In the genomic region with DNA sequence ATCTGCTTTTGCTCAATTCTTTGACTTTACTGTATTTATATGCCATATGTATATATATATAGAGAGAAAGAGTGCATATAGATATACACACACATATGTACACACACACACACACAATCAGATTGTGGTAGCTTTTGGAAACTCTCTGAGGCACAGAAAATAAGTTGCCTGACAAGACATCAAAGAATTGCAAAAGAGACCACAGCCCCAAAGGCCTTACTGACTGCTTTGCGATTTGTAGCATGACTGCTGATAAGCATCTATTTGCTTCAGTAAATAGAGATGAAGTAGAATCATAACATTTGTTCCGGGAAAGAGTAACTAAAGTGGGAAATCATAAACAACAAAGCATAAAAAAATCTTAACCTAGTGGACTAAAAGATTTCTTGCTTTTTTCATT, we compare ENCODE assay signal across 11 cellular contexts. TPM values are rescaled to one million over a fixed set of nuclear protein-coding genes. Genes with fewer than 3 reads are reported as not detected.
DNase-seq lines count a peak whose midpoint lies in the region; ATAC-seq, FAIRE-seq and TF ChIP-seq lines count a peak whose summit lies in the region.
"Had no signal": no experiment of that assay in that cellular context is flagged by ENCODE, and none has a peak within 500 bp of the region (broad histone marks: within the 10 kb centered on the region; RNA-seq: fewer than 3 reads in every experiment).

No MANE protein-coding gene starts in this region.

- H3K9me2 ChIP-seq in OCI-LY7 (ENCODE audit: insufficient read depth, low read length): no peaks in the 10 kb centered on the region

- FAIRE-seq in GM19239 (lab: Jason Lieb, UNC): peak; percentile 80

- no peaks in the 10 kb centered on the region for H4K20me1 ChIP-seq in OCI-LY7 (ENCODE audit: insufficient read depth, low read length)

- peaks cover 8% of the 10 kb centered on the region; the same call in 1 of the 2 replicates for H3K9me3 ChIP-seq in OCI-LY7 (ENCODE audit: low read length)
- H3K9me3 ChIP-seq: SJSA1 had no signal

- BruUV-seq in OCI-LY7 (replicated peaks; lab: Mats Ljungman, UMichigan): no TSS peak

- POLR2A ChIA-PET in OCI-LY7 (lab: Charles Lee): interaction anchor here (0.5 to 7.0 kb wide), 13 partner anchors 10 to 1086 kb away, joined by 3 to 154 read pairs (median 7); a partner anchor contains a TSS

- H3K4me3 ChIP-seq in OCI-LY7 (ENCODE audit: low read depth, low read length, poor library complexity, severe bottlenecking): peak overlapping the region; percentile 65
- H3K4me3 ChIP-seq: SJSA1 had no signal

- H3K4me2 ChIP-seq in OCI-LY7 (ENCODE audit: low read length): peak overlapping the region; percentile 84

- no peaks in the 10 kb centered on the region for H3K27me3 Mint-ChIP-seq in central memory CD8-positive, alpha-beta T cell

- H3K4me3 Mint-ChIP-seq in central memory CD8-positive, alpha-beta T cell: peak overlapping the region; percentile 74

- DNase-seq in GM19239 (ENCODE audit: insufficient read length, low spot score): no peak
- no peak for DNase-seq in OCI-LY7 (ENCODE audit: low spot score)
- no peak for DNase-seq in central memory CD8-positive, alpha-beta T cell (ENCODE audit: low spot score in 2 of 2)
- DNase-seq in stimulated activated naive CD8-positive, alpha-beta T cell treated with anti-CD3 and anti-CD28 coated beads, Interleukin-15, Interleukin-2, amounts not matched to agents 100 U/mL and 50 U/mL, for 24 hours: no peak
- DNase-seq in NCI-H524 treated with DMSO at 0.1 percent for 48 hours (lab: John Stamatoyannopoulos, UW): no peak
- no peak for DNase-seq in RPMI8226
- DNase-seq: DMS153, NCI-H345 had no signal

- peak overlapping the region; percentile 97 for H3K27ac Mint-ChIP-seq in central memory CD8-positive, alpha-beta T cell (ENCODE audit: low read depth)

- H3K4me1 Mint-ChIP-seq in central memory CD8-positive, alpha-beta T cell: peaks cover 47% of the 10 kb centered on the region

- peaks cover 85% of the 10 kb centered on the region for H3K4me1 ChIP-seq in OCI-LY7 (ENCODE audit: insufficient read depth, low read length, poor library complexity, severe bottlenecking)

- CTCF ChIA-PET in OCI-LY7 (lab: Charles Lee; ENCODE audit: unreplicated experiment): interaction anchor here (1.3 kb wide), 1 partner anchor 9 kb away, joined by 9 read pairs; a partner anchor contains a TSS

- H2AFZ ChIP-seq in OCI-LY7 (ENCODE audit: low read length): no peak overlapping the region

- peaks cover 12% of the 10 kb centered on the region for H3K36me3 Mint-ChIP-seq in central memory CD8-positive, alpha-beta T cell (ENCODE audit: insufficient read depth)

- intact Hi-C loops in OCI-LY7 (cut with micrococcal nuclease; ENCODE audit: unreplicated experiment): loop anchor here (1.0 kb wide), 1 partner anchor 33 kb away; no protein-coding TSS in a partner anchor

- TF ChIP-seq CTCF in OCI-LY7 (conservative IDR thresholded peaks at IDR 0.05; ENCODE audit: low read length): no peak

- peaks cover 80% of the 10 kb centered on the region for H3K79me2 ChIP-seq in OCI-LY7 (ENCODE audit: insufficient read depth, low read depth, low read length)

- peak overlapping the region; percentile 96 for H3K27ac ChIP-seq in OCI-LY7 (ENCODE audit: low read depth, low read length, poor library complexity, severe bottlenecking)
- H3K27ac ChIP-seq: epithelial cell of prostate, SJSA1 had no signal

- peaks cover 19% of the 10 kb centered on the region for H3K36me3 ChIP-seq in OCI-LY7 (ENCODE audit: insufficient read depth, low read length)
- H3K36me3 ChIP-seq: SJSA1 had no signal

- ATAC-seq in central memory CD8-positive, alpha-beta T cell (replicated peaks; ENCODE audit: extremely low read depth, poor library complexity, severe bottlenecking): no peak
- ATAC-seq in stimulated activated naive CD8-positive, alpha-beta T cell treated with anti-CD3 and anti-CD28 coated beads, Interleukin-15, Interleukin-2, amounts not matched to agents 100 U/mL and 50 U/mL, for 24 hours: peak; percentile 21
- no peak for ATAC-seq in HG02642 (IDR thresholded peaks at IDR 0.05; ENCODE audit: poor library complexity, unreplicated experiment)

- no peaks in the 10 kb centered on the region for H3K9me3 Mint-ChIP-seq in central memory CD8-positive, alpha-beta T cell

RNA-seq across cellular contexts. Expression of a gene that starts 9.4 kb away (rescaled TPM):
- 105 and 117 TPM in 2 replicates for total RNA-seq in OCI-LY7 (2014; rRNA removed; shearing (Covaris generic))
- 248 and 285 TPM in 2 replicates for total RNA-seq in OCI-LY7 (2022)

RNA-seq across cellular contexts. Expression of a gene that starts 52.4 kb away (rescaled TPM):
- 3.7 and 4.5 TPM in 2 replicates for total RNA-seq in OCI-LY7 (2014; rRNA removed; shearing (Covaris generic))
- 15.4 and 18.9 TPM in 2 replicates for total RNA-seq in OCI-LY7 (2022)
- total RNA-seq: SJSA1 had no signal

RNA-seq across cellular contexts. Expression of a gene that starts 52.8 kb away (rescaled TPM):
- 24.2 and 26.1 TPM in 2 replicates for total RNA-seq in OCI-LY7 (2014; rRNA removed; shearing (Covaris generic))
- total RNA-seq in OCI-LY7 (2022): 51.6 and 53.0 TPM in 2 replicates
- total RNA-seq: SJSA1 had no signal
